Comparison of ENCODE assay signal across 2 cellular contexts in genomic region chr10:119222966-119223386, GRCh38.
TF ChIP-seq lines count a peak whose summit lies in the region.

No MANE protein-coding gene starts in this region.

TF ChIP-seq in H1, 55 proteins besides CTCF, POLR2A, EP300 and RAD21:
- TF ChIP-seq TCF12 (IDR thresholded peaks at IDR 0.05; ENCODE audit: low read depth, low read length): no peak
- TF ChIP-seq NANOG (IDR thresholded peaks at IDR 0.05; ENCODE audit: insufficient read depth, low read depth, low read length, poor library complexity, severe bottlenecking): no peak

TF ChIP-seq in liver, 16 proteins besides CTCF, POLR2A, EP300 and RAD21:
- no peak for TF ChIP-seq FOXA2 (IDR thresholded peaks at IDR 0.05)
- TF ChIP-seq REST (IDR thresholded peaks at IDR 0.05): no peak
- TF ChIP-seq RXRA (IDR thresholded peaks at IDR 0.05): peak; percentile 15 to 32
